ENCODE assay signal across 10 cellular contexts in the genomic region with DNA sequence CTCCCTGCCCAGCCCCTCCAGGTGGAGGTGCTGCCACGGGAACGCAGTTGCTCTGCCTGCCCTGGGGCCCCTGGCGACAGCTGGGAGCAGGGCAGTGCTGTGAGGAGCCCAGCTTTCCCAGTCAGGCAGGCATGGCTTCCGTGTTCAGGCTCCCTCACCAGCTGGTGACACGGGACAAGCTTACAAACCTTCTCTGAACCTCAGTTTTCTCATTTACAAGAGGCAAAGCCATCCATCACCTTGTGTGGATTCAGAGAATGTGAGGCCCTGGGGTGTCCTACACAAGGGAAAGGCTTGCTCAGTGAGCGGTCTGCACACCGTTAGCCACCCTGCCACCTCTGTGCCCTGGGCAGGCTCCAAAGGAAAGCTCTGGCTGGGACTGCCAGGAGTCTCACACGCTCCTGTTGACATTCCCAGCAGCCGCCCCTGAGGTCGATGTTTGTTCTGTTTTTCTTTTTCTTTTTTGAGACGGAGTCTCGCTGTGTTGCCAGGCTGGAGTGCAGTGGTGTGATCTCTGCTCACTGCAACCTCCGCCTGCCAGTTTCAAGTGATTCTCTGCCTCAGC. TPM values are rescaled to one million over a fixed set of nuclear protein-coding genes. Genes with fewer than 3 reads are reported as not detected.
A peak's percentile ranks its signal among the peaks of the same experiment; 100 is the strongest.
DNase-seq lines count a peak whose midpoint lies in the region; ATAC-seq and TF ChIP-seq lines count a peak whose summit lies in the region.
"Had no signal": no experiment of that assay in that cellular context is flagged by ENCODE, and none has a peak within 500 bp of the region (broad histone marks: within the 10 kb centered on the region; RNA-seq: fewer than 3 reads in every experiment).

No MANE protein-coding gene starts in this region.

- no peak for TF ChIP-seq CTCF in VCaP (conservative IDR thresholded peaks at IDR 0.05)
- TF ChIP-seq CTCF in stomach (IDR thresholded peaks at IDR 0.05), result peak in 1 of 7 experiments; percentile 0

- peaks cover 58% of the 10 kb centered on the region for H3K36me3 Mint-ChIP-seq in activated CD4-positive, alpha-beta T cell treated with anti-CD3 and anti-CD28 coated beads for 36 hours (ENCODE audit: low read depth)

- intact Hi-C loops in activated CD4-positive, alpha-beta T cell treated with anti-CD3 and anti-CD28 coated beads for 36 hours (cut with DNase I, micrococcal nuclease), result no loop called here
- intact Hi-C loops in stomach (cut with DNase I; ENCODE audit: low total_unique reads), result no loop called here

- peaks cover 67 to 95% (median 84%) of the 10 kb centered on the region in 4 donors for H3K36me3 ChIP-seq in stomach

- H3K4me1 Mint-ChIP-seq in activated CD4-positive, alpha-beta T cell treated with anti-CD3 and anti-CD28 coated beads for 36 hours, result peaks cover 29% of the 10 kb centered on the region

- no peak for DNase-seq in activated CD4-positive, alpha-beta T cell treated with anti-CD3 and anti-CD28 coated beads for 36 hours
- DNase-seq in activated CD4-positive, alpha-beta T cell treated with anti-CD3 and anti-CD28 coated beads for 4 hours, result no peak
- peak; percentile 88 for DNase-seq in left lobe of liver (ENCODE audit: low spot score)
- DNase-seq in stomach, result peak; percentile 79
- no peak for DNase-seq in NCI-H1417 treated with DMSO at 0.1 percent for 48 hours (lab: John Stamatoyannopoulos, UW)
- DNase-seq: BE2C had no signal

- TF ChIP-seq EP300 in stomach (IDR thresholded peaks at IDR 0.05), result no peak

- H3K4me3 Mint-ChIP-seq in activated CD4-positive, alpha-beta T cell treated with anti-CD3 and anti-CD28 coated beads for 36 hours, result no peak overlapping the region

- no peaks in the 10 kb centered on the region for H3K27me3 Mint-ChIP-seq in activated CD4-positive, alpha-beta T cell treated with anti-CD3 and anti-CD28 coated beads for 36 hours

- 30 to 48% (median 42%) methylated on average over 10 to 13 of the region's 13 CpGs for WGBS in stomach, 5 donors

- peaks cover 49 to 56% (median 51%) of the 10 kb centered on the region in 4 donors for H3K4me1 ChIP-seq in stomach

- ATAC-seq in activated CD4-positive, alpha-beta T cell treated with anti-CD3 and anti-CD28 coated beads for 36 hours, result no peak
- ATAC-seq in left lobe of liver (peak; percentile 68), GM19351 (IDR thresholded peaks at IDR 0.05; ENCODE audit: unreplicated experiment) (no peak), SK-N-SH treated with all-trans-retinoic acid at 6 μM for 48 hours (no peak)

- no peak for TF ChIP-seq POLR2A in stomach (IDR thresholded peaks at IDR 0.05)

- H3K9me3 Mint-ChIP-seq in activated CD4-positive, alpha-beta T cell treated with anti-CD3 and anti-CD28 coated beads for 36 hours (ENCODE audit: low read depth), result no peaks in the 10 kb centered on the region

- no peak overlapping the region for H3K4me3 ChIP-seq in stomach
- H3K4me3 ChIP-seq: skin epidermis had no signal

- peak overlapping the region; percentile 33; the same call in 1 of the 2 replicates for H3K27ac ChIP-seq in VCaP
- H3K27ac ChIP-seq in stomach, result peak overlapping the region; percentile 66 to 83 (median 71)

- POLR2A ChIA-PET in activated CD4-positive, alpha-beta T cell treated with anti-CD3 and anti-CD28 coated beads for 36 hours (lab: Charles Lee), result interaction anchor here (0.6 to 0.7 kb wide), 2 partner anchors 20 to 1413 kb away, joined by 3 read pairs; no protein-coding TSS in a partner anchor

- no peaks in the 10 kb centered on the region for H3K9me3 ChIP-seq in stomach
- H3K9me3 ChIP-seq: BE2C had no signal

- H3K27ac Mint-ChIP-seq in activated CD4-positive, alpha-beta T cell treated with anti-CD3 and anti-CD28 coated beads for 36 hours, result peak overlapping the region; percentile 31

- H3K27me3 ChIP-seq in stomach, result no peaks in the 10 kb centered on the region
- H3K27me3 ChIP-seq: BE2C had no signal

- CTCF ChIA-PET in activated CD4-positive, alpha-beta T cell treated with anti-CD3 and anti-CD28 coated beads for 36 hours (lab: Charles Lee), result interaction anchor here (0.8 to 4.5 kb wide), 6 partner anchors 9 to 138 kb away, joined by 3 to 34 read pairs (median 8); no protein-coding TSS in a partner anchor

TF ChIP-seq in SK-N-SH treated with all-trans-retinoic acid at 6 μM for 48 hours, 23 proteins besides CTCF, POLR2A, EP300 and RAD21 (continues in another document):
- TF ChIP-seq ZFP3 (CRISPR knock-in tag; IDR thresholded peaks at IDR 0.05), result no peak
- TF ChIP-seq, protein P1, sequence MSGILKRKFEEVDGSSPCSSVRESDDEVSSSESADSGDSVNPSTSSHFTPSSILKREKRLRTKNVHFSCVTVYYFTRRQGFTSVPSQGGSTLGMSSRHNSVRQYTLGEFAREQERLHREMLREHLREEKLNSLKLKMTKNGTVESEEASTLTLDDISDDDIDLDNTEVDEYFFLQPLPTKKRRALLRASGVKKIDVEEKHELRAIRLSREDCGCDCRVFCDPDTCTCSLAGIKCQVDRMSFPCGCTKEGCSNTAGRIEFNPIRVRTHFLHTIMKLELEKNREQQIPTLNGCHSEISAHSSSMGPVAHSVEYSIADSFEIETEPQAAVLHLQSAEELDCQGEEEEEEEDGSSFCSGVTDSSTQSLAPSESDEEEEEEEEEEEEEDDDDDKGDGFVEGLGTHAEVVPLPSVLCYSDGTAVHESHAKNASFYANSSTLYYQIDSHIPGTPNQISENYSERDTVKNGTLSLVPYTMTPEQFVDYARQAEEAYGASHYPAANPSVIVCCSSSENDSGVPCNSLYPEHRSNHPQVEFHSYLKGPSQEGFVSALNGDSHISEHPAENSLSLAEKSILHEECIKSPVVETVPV (CRISPR knock-in tag; IDR thresholded peaks at IDR 0.05), result no peak
- TF ChIP-seq, protein P2, sequence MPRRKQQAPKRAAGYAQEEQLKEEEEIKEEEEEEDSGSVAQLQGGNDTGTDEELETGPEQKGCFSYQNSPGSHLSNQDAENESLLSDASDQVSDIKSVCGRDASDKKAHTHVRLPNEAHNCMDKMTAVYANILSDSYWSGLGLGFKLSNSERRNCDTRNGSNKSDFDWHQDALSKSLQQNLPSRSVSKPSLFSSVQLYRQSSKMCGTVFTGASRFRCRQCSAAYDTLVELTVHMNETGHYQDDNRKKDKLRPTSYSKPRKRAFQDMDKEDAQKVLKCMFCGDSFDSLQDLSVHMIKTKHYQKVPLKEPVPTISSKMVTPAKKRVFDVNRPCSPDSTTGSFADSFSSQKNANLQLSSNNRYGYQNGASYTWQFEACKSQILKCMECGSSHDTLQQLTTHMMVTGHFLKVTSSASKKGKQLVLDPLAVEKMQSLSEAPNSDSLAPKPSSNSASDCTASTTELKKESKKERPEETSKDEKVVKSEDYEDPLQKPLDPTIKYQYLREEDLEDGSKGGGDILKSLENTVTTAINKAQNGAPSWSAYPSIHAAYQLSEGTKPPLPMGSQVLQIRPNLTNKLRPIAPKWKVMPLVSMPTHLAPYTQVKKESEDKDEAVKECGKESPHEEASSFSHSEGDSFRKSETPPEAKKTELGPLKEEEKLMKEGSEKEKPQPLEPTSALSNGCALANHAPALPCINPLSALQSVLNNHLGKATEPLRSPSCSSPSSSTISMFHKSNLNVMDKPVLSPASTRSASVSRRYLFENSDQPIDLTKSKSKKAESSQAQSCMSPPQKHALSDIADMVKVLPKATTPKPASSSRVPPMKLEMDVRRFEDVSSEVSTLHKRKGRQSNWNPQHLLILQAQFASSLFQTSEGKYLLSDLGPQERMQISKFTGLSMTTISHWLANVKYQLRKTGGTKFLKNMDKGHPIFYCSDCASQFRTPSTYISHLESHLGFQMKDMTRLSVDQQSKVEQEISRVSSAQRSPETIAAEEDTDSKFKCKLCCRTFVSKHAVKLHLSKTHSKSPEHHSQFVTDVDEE (CRISPR knock-in tag; IDR thresholded peaks at IDR 0.05), result no peak
- TF ChIP-seq, protein P3, sequence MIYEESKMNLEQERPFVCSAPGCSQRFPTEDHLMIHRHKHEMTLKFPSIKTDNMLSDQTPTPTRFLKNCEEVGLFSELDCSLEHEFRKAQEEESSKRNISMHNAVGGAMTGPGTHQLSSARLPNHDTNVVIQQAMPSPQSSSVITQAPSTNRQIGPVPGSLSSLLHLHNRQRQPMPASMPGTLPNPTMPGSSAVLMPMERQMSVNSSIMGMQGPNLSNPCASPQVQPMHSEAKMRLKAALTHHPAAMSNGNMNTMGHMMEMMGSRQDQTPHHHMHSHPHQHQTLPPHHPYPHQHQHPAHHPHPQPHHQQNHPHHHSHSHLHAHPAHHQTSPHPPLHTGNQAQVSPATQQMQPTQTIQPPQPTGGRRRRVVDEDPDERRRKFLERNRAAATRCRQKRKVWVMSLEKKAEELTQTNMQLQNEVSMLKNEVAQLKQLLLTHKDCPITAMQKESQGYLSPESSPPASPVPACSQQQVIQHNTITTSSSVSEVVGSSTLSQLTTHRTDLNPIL (CRISPR knock-in tag; IDR thresholded peaks at IDR 0.05; ENCODE audit: low read depth), result no peak
- no peak for TF ChIP-seq TOX (CRISPR knock-in tag; IDR thresholded peaks at IDR 0.05; ENCODE audit: borderline replicate concordance)
- TF ChIP-seq, protein P4, sequence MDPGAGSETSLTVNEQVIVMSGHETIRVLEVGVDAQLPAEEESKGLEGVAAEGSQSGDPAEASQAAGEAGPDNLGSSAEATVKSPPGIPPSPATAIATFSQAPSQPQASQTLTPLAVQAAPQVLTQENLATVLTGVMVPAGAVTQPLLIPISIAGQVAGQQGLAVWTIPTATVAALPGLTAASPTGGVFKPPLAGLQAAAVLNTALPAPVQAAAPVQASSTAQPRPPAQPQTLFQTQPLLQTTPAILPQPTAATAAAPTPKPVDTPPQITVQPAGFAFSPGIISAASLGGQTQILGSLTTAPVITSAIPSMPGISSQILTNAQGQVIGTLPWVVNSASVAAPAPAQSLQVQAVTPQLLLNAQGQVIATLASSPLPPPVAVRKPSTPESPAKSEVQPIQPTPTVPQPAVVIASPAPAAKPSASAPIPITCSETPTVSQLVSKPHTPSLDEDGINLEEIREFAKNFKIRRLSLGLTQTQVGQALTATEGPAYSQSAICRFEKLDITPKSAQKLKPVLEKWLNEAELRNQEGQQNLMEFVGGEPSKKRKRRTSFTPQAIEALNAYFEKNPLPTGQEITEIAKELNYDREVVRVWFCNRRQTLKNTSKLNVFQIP (CRISPR knock-in tag; IDR thresholded peaks at IDR 0.05; ENCODE audit: borderline replicate concordance, low read depth), result no peak

RNA-seq across cellular contexts. Expression of a gene that starts 23.5 kb away (rescaled TPM):
- total RNA-seq in activated CD4-positive, alpha-beta T cell treated with anti-CD3 and anti-CD28 coated beads for 36 hours, result 100 to 1,000 TPM in 1 of 2 experiments, 10 to 100 TPM in 1; 87.2 to 102 TPM
- total RNA-seq in left lobe of liver, result 183 TPM
- 100 to 1,000 TPM; 108 to 387 (median 142) TPM for total RNA-seq in stomach
- polyA plus RNA-seq in stomach, result 10 to 100 TPM; 25.3 to 51.8 (median 26.4) TPM

RNA-seq across cellular contexts. Expression of a gene that starts 26.6 kb away (rescaled TPM):
- total RNA-seq in activated CD4-positive, alpha-beta T cell treated with anti-CD3 and anti-CD28 coated beads for 36 hours, result 10 to 100 TPM; 88.6 to 92.8 TPM
- total RNA-seq in left lobe of liver (14.4 TPM), stomach (100 to 1,000 TPM in 1 of 5 donors, 10 to 100 TPM in 4; 23.8 to 199 (median 41.6) TPM)
- 10 to 100 TPM in 2 of 3 donors, 1 to 10 TPM in 1; 9.2 to 18.6 (median 11.0) TPM for polyA plus RNA-seq in stomach

RNA-seq across cellular contexts. Expression of a gene that starts 31.6 kb away (rescaled TPM):
- total RNA-seq in activated CD4-positive, alpha-beta T cell treated with anti-CD3 and anti-CD28 coated beads for 36 hours, result 10 to 100 TPM; 68.0 to 77.7 TPM
- 16.6 TPM for total RNA-seq in left lobe of liver
- 10 to 100 TPM; 21.0 to 66.1 (median 35.7) TPM for total RNA-seq in stomach
- 10 to 100 TPM; 17.9 to 45.1 (median 20.8) TPM for polyA plus RNA-seq in stomach

RNA-seq across cellular contexts. Expression of a gene that starts 50.6 kb away (rescaled TPM):
- total RNA-seq in activated CD4-positive, alpha-beta T cell treated with anti-CD3 and anti-CD28 coated beads for 36 hours, result 100 to 1,000 TPM; 146 to 155 TPM
- 29.0 TPM for total RNA-seq in left lobe of liver
- total RNA-seq in stomach, result 10 to 100 TPM; 22.6 to 66.5 (median 26.1) TPM
- polyA plus RNA-seq in stomach, result 10 to 100 TPM; 31.5 to 58.2 (median 43.3) TPM

Comparison
In these comparisons a context has a peak if more than half of its experiments do, and no peak if none do; other contexts are left out.
1. DNase-seq: peak in left lobe of liver (single experiment) and stomach (single experiment); none in activated CD4-positive, alpha-beta T cell treated with anti-CD3 and anti-CD28 coated beads for 36 hours (single experiment), activated CD4-positive, alpha-beta T cell treated with anti-CD3 and anti-CD28 coated beads for 4 hours (0 of 2) and NCI-H1417 treated with DMSO at 0.1 percent for 48 hours (single experiment).